Comparison of ENCODE assay signal across 1 cellular context in genomic region chr3:23820888-23821287, GRCh38.
TF ChIP-seq lines count a peak whose summit lies in the region.

No MANE protein-coding gene starts in this region.

TF ChIP-seq in GM12878, 131 proteins besides CTCF, POLR2A, EP300 and RAD21 (continued from another document):
- TF ChIP-seq STAT1 (conservative IDR thresholded peaks at IDR 0.05) (no peak), E4F1 (IDR thresholded peaks at IDR 0.05; ENCODE audit: borderline replicate concordance, partially characterized antibody) (no peak), HDAC6 (IDR thresholded peaks at IDR 0.05; ENCODE audit: unreplicated experiment) (no peak), MYB (IDR thresholded peaks at IDR 0.05; ENCODE audit: borderline replicate concordance, low read depth, low read length) (no peak), GABPA (IDR thresholded peaks at IDR 0.05; ENCODE audit: low read depth) (no peak), MEF2A (IDR thresholded peaks at IDR 0.05; ENCODE audit: insufficient read depth, low read depth, low read length) (no peak), IRF5 (IDR thresholded peaks at IDR 0.05; ENCODE audit: borderline replicate concordance) (no peak)
